8 cellular contexts compared by ENCODE assay signal in the genomic region with DNA sequence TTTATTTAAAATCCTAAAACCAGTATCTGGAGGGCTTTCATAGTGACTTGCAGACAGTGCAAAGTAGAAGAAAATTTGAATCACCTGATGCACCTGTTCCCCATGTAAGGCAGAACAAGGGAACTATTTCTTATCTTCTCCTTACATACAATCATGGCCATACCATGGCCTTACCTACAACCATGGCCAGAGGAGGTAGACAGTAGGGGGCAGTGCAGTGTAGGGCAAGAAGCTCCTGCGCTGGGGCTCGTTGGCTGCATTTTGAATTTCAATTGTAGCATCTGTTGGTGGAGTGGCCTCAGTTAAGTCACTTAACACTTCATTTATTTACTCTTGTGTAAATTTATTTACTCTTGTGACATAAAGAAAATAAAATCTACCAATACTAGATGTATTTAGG. TPM values are rescaled to one million over a fixed set of nuclear protein-coding genes. Genes with fewer than 3 reads are reported as not detected.
DNase-seq lines count a peak whose midpoint lies in the region; ATAC-seq and TF ChIP-seq lines count a peak whose summit lies in the region.

No MANE protein-coding gene starts in this region.

- H3F3A ChIP-seq in DOHH2 (ENCODE audit: control insufficient read depth, insufficient read depth) = no peaks in the 10 kb centered on the region

- H4K20me1 ChIP-seq in DOHH2 (ENCODE audit: control insufficient read depth, insufficient read depth, low read depth, low read length) = no peaks in the 10 kb centered on the region

- H3K4me3 ChIP-seq in DOHH2 (ENCODE audit: low read length) (no peak overlapping the region), cardiac fibroblast (replicated peaks in 1 of 2; ENCODE audit: low read depth in 2 of 2, low read length in 2 of 2) (no peak overlapping the region)

- no peaks in the 10 kb centered on the region for H3K36me3 ChIP-seq in DOHH2 (ENCODE audit: control insufficient read depth, low read length)

- H3K27ac ChIP-seq in DOHH2 (ENCODE audit: low read depth, low read length) = no peak overlapping the region

- no peaks in the 10 kb centered on the region for H3K9me2 ChIP-seq in DOHH2 (replicated peaks; ENCODE audit: control insufficient read depth, low read length)

- H3K4me2 ChIP-seq in DOHH2 (ENCODE audit: low read length) = no peak overlapping the region

- DNase-seq in NCI-H345 (lab: John Stamatoyannopoulos, UW) (peak; percentile 40), cardiac fibroblast (ENCODE audit: low read depth in 2 of 2) (peak; percentile 4 to 35), mucosa of gallbladder (ENCODE audit: low spot score) (peak; percentile 37), DMS114 treated with DMSO at 0.1 percent for 48 hours (lab: John Stamatoyannopoulos, UW; ENCODE audit: unreplicated experiment) (no peak), NCI-H128 (lab: John Stamatoyannopoulos, UW; ENCODE audit: unreplicated experiment) (no peak)

- H3K79me2 ChIP-seq in DOHH2 (ENCODE audit: control insufficient read depth, low read length) = no peaks in the 10 kb centered on the region

- H3K9me3 ChIP-seq in DOHH2 (ENCODE audit: control insufficient read depth, insufficient read depth, low read length) = no peaks in the 10 kb centered on the region

- H3K27me3 ChIP-seq in DOHH2 (ENCODE audit: control insufficient read depth, low read length) = no peaks in the 10 kb centered on the region

- peaks cover 6% of the 10 kb centered on the region; the same call in 1 of the 2 replicates for H3K4me1 ChIP-seq in DOHH2 (ENCODE audit: control insufficient read depth, low read length)

- peak; percentile 65 for ATAC-seq in GM19025 (IDR thresholded peaks at IDR 0.05; ENCODE audit: low read depth, unreplicated experiment)
- peak; percentile 68 for ATAC-seq in HG03175 (IDR thresholded peaks at IDR 0.05; ENCODE audit: unreplicated experiment)

- TF ChIP-seq CTCF in DOHH2 (IDR thresholded peaks at IDR 0.05; ENCODE audit: low read depth, low read length, poor library complexity, severe bottlenecking) (peak; percentile 59), cardiac fibroblast (IDR thresholded peaks at IDR 0.05; ENCODE audit: low read depth, low read length) (no peak)

RNA-seq across cellular contexts. Expression of gene GALNTL6, which starts 33.0 kb away (rescaled TPM):
- 0.75 TPM for total RNA-seq in mucosa of gallbladder

Comparison
In these comparisons a context has a peak if more than half of its experiments do, and no peak if none do; other contexts are left out.
1. DNase-seq: peak in NCI-H345 (single experiment), cardiac fibroblast (2 of 2) and mucosa of gallbladder (single experiment); none in DMS114 treated with DMSO at 0.1 percent for 48 hours (single experiment) and NCI-H128 (single experiment).